13 cellular contexts compared by ENCODE assay signal in the genomic region with DNA sequence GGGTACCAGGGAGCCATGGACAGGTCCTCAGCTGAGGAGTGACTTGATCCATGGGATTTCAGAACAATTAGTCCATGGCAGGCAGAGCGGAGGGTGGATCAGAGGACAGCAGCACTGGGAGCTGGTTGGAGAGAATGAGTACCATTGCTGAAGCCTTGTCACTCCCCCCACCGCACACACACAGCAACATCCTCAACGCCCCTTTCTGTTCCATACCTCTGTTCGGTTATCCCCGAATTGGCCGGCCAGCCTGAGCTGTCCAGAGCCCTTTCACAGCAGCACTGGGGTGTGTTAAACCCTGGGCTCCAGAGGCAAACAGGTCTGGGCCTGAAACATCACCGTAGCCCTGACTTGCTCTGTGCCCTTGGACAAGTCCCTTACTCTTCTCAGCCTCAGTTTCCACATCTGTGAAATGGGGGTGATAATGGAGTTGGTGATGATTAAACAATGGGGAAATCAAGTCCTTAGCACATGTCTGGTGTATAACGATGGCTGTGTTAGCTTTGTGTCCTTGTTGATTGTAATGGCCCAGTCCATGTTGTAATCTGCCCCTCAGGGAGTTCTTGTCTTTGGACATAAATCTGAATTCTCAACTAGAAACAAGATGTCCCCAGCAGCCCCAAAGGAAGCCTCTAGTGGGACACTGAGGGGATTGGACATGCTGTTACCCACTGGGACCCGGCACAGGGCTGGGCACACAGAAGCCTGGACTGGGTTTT. TPM values are rescaled to one million over a fixed set of nuclear protein-coding genes. Genes with fewer than 3 reads are reported as not detected.
A peak's percentile ranks its signal among the peaks of the same experiment; 100 is the strongest.
DNase-seq lines count a peak whose midpoint lies in the region; ATAC-seq and TF ChIP-seq lines count a peak whose summit lies in the region.
"Had no signal": no experiment of that assay in that cellular context is flagged by ENCODE, and none has a peak within 500 bp of the region (broad histone marks: within the 10 kb centered on the region; RNA-seq: fewer than 3 reads in every experiment).

No MANE protein-coding gene starts in this region.

- no peak for TF ChIP-seq POLR2A in breast epithelium (IDR thresholded peaks at IDR 0.05)
- no peak for TF ChIP-seq POLR2A in right lobe of liver (IDR thresholded peaks at IDR 0.05)

- peak overlapping the region in 2 of 3 donors; percentile 7 to 84 for H3K9ac ChIP-seq in skeletal muscle tissue (ENCODE audit: low read depth in 1 of 3, low read length in 3 of 3)

- peaks cover 7% of the 10 kb centered on the region for H3K36me3 Mint-ChIP-seq in Caco-2 (ENCODE audit: insufficient read depth, unreplicated experiment)

- H3K4me1 ChIP-seq in Caco-2 = peaks cover 63% of the 10 kb centered on the region
- H3K4me1 ChIP-seq in breast epithelium = peaks cover 70 to 95% of the 10 kb centered on the region in 2 donors
- peaks cover 0 to 8% (median 0%) of the 10 kb centered on the region in 4 donors for H3K4me1 ChIP-seq in right lobe of liver
- H3K4me1 ChIP-seq in skeletal muscle tissue (ENCODE audit: control insufficient read depth in 3 of 3, insufficient read depth in 3 of 3, low read length in 3 of 3) = peaks cover 92 to 96% (median 96%) of the 10 kb centered on the region in 3 donors

- H3K4me3 ChIP-seq in Caco-2 (ENCODE audit: low read depth, low read length) (no peak overlapping the region), breast epithelium (no peak overlapping the region), right lobe of liver (no peak overlapping the region), skeletal muscle tissue (ENCODE audit: low read length in 3 of 3) (no peak overlapping the region)

- BruUV-seq in Caco-2 (replicated peaks; lab: Mats Ljungman, UMichigan) = no TSS peak

- POLR2A ChIA-PET in Caco-2 (lab: Charles Lee) = no interaction called here

- no peaks in the 10 kb centered on the region for H3K9me3 Mint-ChIP-seq in Caco-2 (ENCODE audit: unreplicated experiment)
- H3K9me3 Mint-ChIP-seq: activated naive CD8-positive, alpha-beta T cell treated with anti-CD3 and anti-CD28 coated beads, Interleukin-2, amount 10 ng/mL, durations not matched to agents 7 days and 5 days; stimulated activated memory B cell treated with anti-CD40 and anti-IgM and Interleukin-4, amounts not matched to agents 10 μg/mL and 1 μg/mL and 100 μg/mL, for 72 hours had no signal

- H3K27ac ChIP-seq in breast epithelium (peak overlapping the region; percentile 99), right lobe of liver (peak overlapping the region; percentile 57 to 83 (median 68)), skeletal muscle tissue (ENCODE audit: low read depth, low read length) (peak overlapping the region; percentile 98)

- no peak overlapping the region for H3K4me3 Mint-ChIP-seq in Caco-2 (ENCODE audit: unreplicated experiment)
- H3K4me3 Mint-ChIP-seq: activated naive CD8-positive, alpha-beta T cell treated with anti-CD3 and anti-CD28 coated beads, Interleukin-2, amount 10 ng/mL, durations not matched to agents 7 days and 5 days; B cell; stimulated activated memory B cell treated with anti-CD40 and anti-IgM and Interleukin-4, amounts not matched to agents 10 μg/mL and 1 μg/mL and 100 μg/mL, for 72 hours had no signal

- TF ChIP-seq CTCF in Caco-2 (IDR thresholded peaks at IDR 0.05; ENCODE audit: insufficient read depth in 1 of 2, low read depth in 1 of 2, low read length in 1 of 2, severe bottlenecking in 1 of 2, unreplicated experiment in 1 of 2) (no peak), breast epithelium (IDR thresholded peaks at IDR 0.05) (no peak), right lobe of liver (IDR thresholded peaks at IDR 0.05) (no peak)

- DNase-seq in Caco-2 = peak in 1 of 2 experiments; percentile 21
- DNase-seq in breast epithelium (ENCODE audit: low spot score in 2 of 2) = no peak
- DNase-seq in right lobe of liver = peak in 1 of 3 donors; percentile 29
- DNase-seq in GOT3 (lab: John Stamatoyannopoulos, UW) = no peak
- no peak for DNase-seq in DMS 273 (lab: John Stamatoyannopoulos, UW; ENCODE audit: unreplicated experiment)
- DNase-seq in GM19240 (ENCODE audit: insufficient read length, low spot score) = no peak
- DNase-seq in NCI-H345 treated with DMSO at 0.1 percent for 48 hours (lab: John Stamatoyannopoulos, UW; ENCODE audit: unreplicated experiment) = no peak
- DNase-seq: activated CD4-positive, alpha-beta T cell treated with anti-CD3 and anti-CD28 coated beads, Interleukin-2, amount 50 U/mL, for 48 hours; activated naive CD8-positive, alpha-beta T cell treated with anti-CD3 and anti-CD28 coated beads, Interleukin-2, amount 10 ng/mL, durations not matched to agents 7 days and 5 days; NCI-H524 treated with DMSO at 0.1 percent for 48 hours had no signal

- CTCF ChIA-PET in Caco-2 (lab: Charles Lee) = interaction anchor here (0.9 to 3.1 kb wide), 2 partner anchors 17 to 35 kb away, joined by 3 to 15 read pairs; partner anchors contain the start of gene GSN

- H3K4me1 Mint-ChIP-seq in Caco-2 (ENCODE audit: low read depth, unreplicated experiment) = peaks cover 69% of the 10 kb centered on the region

- intact Hi-C loops in Caco-2 (cut with micrococcal nuclease; ENCODE audit: unreplicated experiment) (no loop called here), breast epithelium (cut with DNase I; ENCODE audit: low total_unique reads) (no loop called here), right lobe of liver (cut with DNase I) (no loop called here)

- H3K27ac Mint-ChIP-seq in Caco-2 (ENCODE audit: unreplicated experiment) = peak overlapping the region; percentile 81
- H3K27ac Mint-ChIP-seq: activated naive CD8-positive, alpha-beta T cell treated with anti-CD3 and anti-CD28 coated beads, Interleukin-2, amount 10 ng/mL, durations not matched to agents 7 days and 5 days; B cell had no signal

- ATAC-seq in right lobe of liver = no peak
- ATAC-seq: stimulated activated memory B cell treated with anti-CD40 and anti-IgM and Interleukin-4, amounts not matched to agents 10 μg/mL and 1 μg/mL and 100 μg/mL, for 72 hours had no signal

- no peaks in the 10 kb centered on the region for H3K27me3 Mint-ChIP-seq in Caco-2 (ENCODE audit: insufficient read depth, unreplicated experiment)
- H3K27me3 Mint-ChIP-seq: activated naive CD8-positive, alpha-beta T cell treated with anti-CD3 and anti-CD28 coated beads, Interleukin-2, amount 10 ng/mL, durations not matched to agents 7 days and 5 days; B cell; stimulated activated memory B cell treated with anti-CD40 and anti-IgM and Interleukin-4, amounts not matched to agents 10 μg/mL and 1 μg/mL and 100 μg/mL, for 72 hours had no signal

- H3K36me3 ChIP-seq in Caco-2 (ENCODE audit: control insufficient read depth, insufficient read depth, low read length) (peaks cover 3% of the 10 kb centered on the region; the same call in 1 of the 2 replicates), breast epithelium (no peaks in the 10 kb centered on the region), right lobe of liver (no peaks in the 10 kb centered on the region), skeletal muscle tissue (ENCODE audit: control insufficient read depth in 3 of 3, insufficient read depth in 3 of 3, low read length in 3 of 3) (peaks cover 0 to 6% (median 2%) of the 10 kb centered on the region in 3 donors)

- 94% methylated on average over 7 of the region's 9 CpGs for WGBS in right lobe of liver (ENCODE audit: insufficient coverage, low coverage, low lambda C conversion rate, missing lambda C conversion rate)

- H3K9me3 ChIP-seq in Caco-2 = no peaks in the 10 kb centered on the region
- no peaks in the 10 kb centered on the region for H3K9me3 ChIP-seq in breast epithelium
- no peaks in the 10 kb centered on the region for H3K9me3 ChIP-seq in right lobe of liver
- H3K9me3 ChIP-seq in skeletal muscle tissue (ENCODE audit: control insufficient read depth in 3 of 3, low read length in 3 of 3) = no peaks in the 10 kb centered on the region

- H3K27me3 ChIP-seq in Caco-2 (replicated peaks; ENCODE audit: control insufficient read depth, insufficient read depth, low read length) = no peaks in the 10 kb centered on the region
- no peaks in the 10 kb centered on the region for H3K27me3 ChIP-seq in breast epithelium
- H3K27me3 ChIP-seq in right lobe of liver = no peaks in the 10 kb centered on the region
- H3K27me3 ChIP-seq in skeletal muscle tissue (ENCODE audit: control insufficient read depth in 3 of 3, insufficient read depth in 3 of 3, low read length in 3 of 3) = no peaks in the 10 kb centered on the region

RNA-seq across cellular contexts. Expression of gene GSN, which starts 16.9 kb away (rescaled TPM):
- 99.6 and 100 TPM in 2 replicates for total RNA-seq in Caco-2 (2022)
- total RNA-seq in breast epithelium = over 10,000 TPM in 1 of 3 donors, 1,000 to 10,000 TPM in 2; 1,290 to 13,922 (median 1,437) TPM
- total RNA-seq in right lobe of liver = 10 to 100 TPM; 23.1 to 96.9 (median 38.8) TPM
- total RNA-seq in skeletal muscle tissue = 342 TPM
